In genomic region chr3:37582117-37582516, GRCh38 we compare ENCODE assay signal across 23 cellular contexts.
DNase-seq lines count a peak whose midpoint lies in the region; ATAC-seq and TF ChIP-seq lines count a peak whose summit lies in the region.
"Had no signal": no experiment of that assay in that cellular context is flagged by ENCODE, and none has a peak within 500 bp of the region (broad histone marks: within the 10 kb centered on the region; RNA-seq: fewer than 3 reads in every experiment).

No MANE protein-coding gene starts in this region.

- POLR2A ChIA-PET in HEK293 (lab: Yijun Ruan, JAX) = no interaction called here

- H3K4me3 ChIP-seq in HEK293 (ENCODE audit: low read depth, low read length) (no peak overlapping the region), hepatocyte (no peak overlapping the region), sigmoid colon (no peak overlapping the region)
- H3K4me3 ChIP-seq: GM23338, PC-9 had no signal

- peak in 2 of 3 experiments; percentile 15 to 49 for DNase-seq in NCI-H1417 (lab: John Stamatoyannopoulos, UW)
- DNase-seq in NCI-H1417 treated with DMSO at 0.1 percent for 48 hours (lab: John Stamatoyannopoulos, UW) = no peak
- DNase-seq in hepatocyte (ENCODE audit: low spot score) = no peak
- no peak for DNase-seq in sigmoid colon
- no peak for DNase-seq in activated T-helper 2 cell treated with anti-CD3 and anti-CD28 coated beads, Interferon-gamma antibody, Interleukin-2, Interleukin-4, amounts not matched to agents 10 μg/mL and 5 μg/mL and 100 μg/mL, durations not matched to agents 14 hours and 24 hours and 36 hours (ENCODE audit: low spot score)
- DNase-seq: AML-193, DMS79, KBM-7, NCI-H1105, NCI-H187 treated with DMSO at 0.1 percent for 48 hours, NCI-H2171 treated with DMSO at 0.1 percent for 48 hours, NCI-H748 treated with DMSO at 0.1 percent for 48 hours, PC-9, SIG-M5 had no signal

- no peak for TF ChIP-seq POLR2A in sigmoid colon (IDR thresholded peaks at IDR 0.05)

- H3K27ac Mint-ChIP-seq in activated T-helper 2 cell treated with anti-CD3 and anti-CD28 coated beads, Interferon-gamma antibody, Interleukin-2, Interleukin-4, amounts not matched to agents 10 μg/mL and 5 μg/mL and 100 μg/mL, durations not matched to agents 14 hours and 24 hours and 36 hours = no peak overlapping the region
- H3K27ac Mint-ChIP-seq: GM23338 had no signal

- no peaks in the 10 kb centered on the region for H3K79me2 ChIP-seq in hepatocyte

- no peak for TF ChIP-seq EP300 in sigmoid colon (IDR thresholded peaks at IDR 0.05)

- no peaks in the 10 kb centered on the region for H3K27me3 Mint-ChIP-seq in activated T-helper 2 cell treated with anti-CD3 and anti-CD28 coated beads, Interferon-gamma antibody, Interleukin-2, Interleukin-4, amounts not matched to agents 10 μg/mL and 5 μg/mL and 100 μg/mL, durations not matched to agents 14 hours and 24 hours and 36 hours (ENCODE audit: low read depth)

- H3K36me3 Mint-ChIP-seq in activated T-helper 2 cell treated with anti-CD3 and anti-CD28 coated beads, Interferon-gamma antibody, Interleukin-2, Interleukin-4, amounts not matched to agents 10 μg/mL and 5 μg/mL and 100 μg/mL, durations not matched to agents 14 hours and 24 hours and 36 hours (ENCODE audit: low read depth) = no peaks in the 10 kb centered on the region

- H3K36me3 ChIP-seq in HEK293 (ENCODE audit: control insufficient read depth in 2 of 2, insufficient read depth in 1 of 2, low read length in 2 of 2) (no peaks in the 10 kb centered on the region), hepatocyte (replicated peaks; ENCODE audit: insufficient read depth, low read depth) (no peaks in the 10 kb centered on the region), sigmoid colon (no peaks in the 10 kb centered on the region)

- H3K4me1 Mint-ChIP-seq in activated T-helper 2 cell treated with anti-CD3 and anti-CD28 coated beads, Interferon-gamma antibody, Interleukin-2, Interleukin-4, amounts not matched to agents 10 μg/mL and 5 μg/mL and 100 μg/mL, durations not matched to agents 14 hours and 24 hours and 36 hours (ENCODE audit: low read depth) = no peaks in the 10 kb centered on the region
- H3K4me1 Mint-ChIP-seq: GM23338 had no signal

- intact Hi-C loops in sigmoid colon (cut with DNase I) = no loop called here
- intact Hi-C loops in activated T-helper 2 cell treated with anti-CD3 and anti-CD28 coated beads, Interferon-gamma antibody, Interleukin-2, Interleukin-4, amounts not matched to agents 10 μg/mL and 5 μg/mL and 100 μg/mL, durations not matched to agents 14 hours and 24 hours and 36 hours (cut with micrococcal nuclease) = no loop called here

- no peaks in the 10 kb centered on the region for H3K9me3 ChIP-seq in HEK293 (ENCODE audit: control insufficient read depth, insufficient read depth, low read depth, low read length)
- H3K9me3 ChIP-seq in hepatocyte (ENCODE audit: low read depth) = no peaks in the 10 kb centered on the region
- H3K9me3 ChIP-seq in sigmoid colon = no peaks in the 10 kb centered on the region

- no peak overlapping the region for H2AFZ ChIP-seq in hepatocyte
- H2AFZ ChIP-seq: GM23338, PC-9 had no signal

- no peaks in the 10 kb centered on the region for H3K4me1 ChIP-seq in HEK293 (ENCODE audit: control insufficient read depth, insufficient read depth, low read length)
- no peaks in the 10 kb centered on the region for H3K4me1 ChIP-seq in hepatocyte (ENCODE audit: insufficient read depth)
- H3K4me1 ChIP-seq in sigmoid colon = peaks cover 0 to 55% (median 42%) of the 10 kb centered on the region in 4 donors

- H3K9me2 ChIP-seq in hepatocyte (replicated peaks; ENCODE audit: insufficient read depth) = no peaks in the 10 kb centered on the region

- H3K27ac ChIP-seq in HEK293 (ENCODE audit: extremely low read depth, low read depth, low read length) = no peak overlapping the region
- H3K27ac ChIP-seq in hepatocyte = peak overlapping the region; percentile 14
- H3K27ac ChIP-seq in sigmoid colon = peak overlapping the region; percentile 15 to 74 (median 58)
- H3K27ac ChIP-seq: 22Rv1, C4-2B, PC-9, RWPE1 had no signal

- no peaks in the 10 kb centered on the region for H3K27me3 ChIP-seq in hepatocyte
- no peaks in the 10 kb centered on the region for H3K27me3 ChIP-seq in sigmoid colon

- H3K4me2 ChIP-seq in hepatocyte = no peak overlapping the region
- H3K4me2 ChIP-seq: GM23338, PC-9 had no signal

- H3K9me3 Mint-ChIP-seq in activated T-helper 2 cell treated with anti-CD3 and anti-CD28 coated beads, Interferon-gamma antibody, Interleukin-2, Interleukin-4, amounts not matched to agents 10 μg/mL and 5 μg/mL and 100 μg/mL, durations not matched to agents 14 hours and 24 hours and 36 hours = no peaks in the 10 kb centered on the region
- H3K9me3 Mint-ChIP-seq: GM23338 had no signal

- TF ChIP-seq CTCF in HEK293 (tag by site-specific recombination; IDR thresholded peaks at IDR 0.05) (no peak), hepatocyte (IDR thresholded peaks at IDR 0.05; ENCODE audit: poor library complexity) (no peak), sigmoid colon (IDR thresholded peaks at IDR 0.05) (no peak)

- CTCF ChIA-PET in HEK293 (lab: Yijun Ruan, JAX) = no interaction called here

- ATAC-seq in HG03025 (IDR thresholded peaks at IDR 0.05; ENCODE audit: low FRiP score, unreplicated experiment) (no peak), GM19035 (IDR thresholded peaks at IDR 0.05; ENCODE audit: unreplicated experiment) (no peak)
- ATAC-seq: GM23338, HCT116, HepG2 had no signal

- no peak overlapping the region for H3K4me3 Mint-ChIP-seq in activated T-helper 2 cell treated with anti-CD3 and anti-CD28 coated beads, Interferon-gamma antibody, Interleukin-2, Interleukin-4, amounts not matched to agents 10 μg/mL and 5 μg/mL and 100 μg/mL, durations not matched to agents 14 hours and 24 hours and 36 hours (ENCODE audit: low read depth)
- H3K4me3 Mint-ChIP-seq: GM23338 had no signal

- H4K20me1 ChIP-seq in hepatocyte (ENCODE audit: insufficient read depth, poor library complexity, severe bottlenecking) = no peaks in the 10 kb centered on the region

TF ChIP-seq in HEK293, 187 proteins besides CTCF, POLR2A, EP300 and RAD21:
- TF ChIP-seq SCRT2 (tag by site-specific recombination; IDR thresholded peaks at IDR 0.05) = peak; percentile 70
- no peak for TF ChIP-seq PRDM2 (tag by site-specific recombination; IDR thresholded peaks at IDR 0.05; ENCODE audit: borderline replicate concordance)
TF ChIP-seq in HEK293: peak in this region for 1.

Comparison
In these comparisons a context has a peak if more than half of its experiments do, and no peak if none do; other contexts are left out.
1. DNase-seq: peak in NCI-H1417 (2 of 3); none in NCI-H1417 treated with DMSO at 0.1 percent for 48 hours (single experiment), hepatocyte (single experiment), sigmoid colon (single experiment) and activated T-helper 2 cell treated with anti-CD3 and anti-CD28 coated beads, Interferon-gamma antibody, Interleukin-2, Interleukin-4, amounts not matched to agents 10 μg/mL and 5 μg/mL and 100 μg/mL, durations not matched to agents 14 hours and 24 hours and 36 hours (single experiment).